6 cellular contexts compared by ENCODE assay signal in the genomic region with DNA sequence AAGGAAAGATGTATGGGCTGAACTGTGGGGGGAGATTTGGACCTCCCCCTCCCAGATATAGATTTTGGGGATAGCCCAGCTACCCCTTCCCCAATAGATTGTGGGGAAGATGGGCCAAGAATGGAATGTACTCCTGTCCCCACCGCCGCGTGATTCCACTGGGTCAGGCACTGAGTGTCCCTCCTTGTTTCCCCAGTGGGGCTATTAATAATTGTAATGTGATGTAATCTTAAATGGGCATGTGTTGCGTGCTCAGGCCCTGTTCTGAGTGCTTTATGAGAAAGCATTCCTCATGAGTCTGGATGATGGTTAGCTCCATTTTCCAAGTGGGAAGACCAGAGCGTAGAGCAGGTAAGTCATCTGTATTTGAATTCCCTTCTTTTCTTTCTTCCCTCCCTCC. TPM values are rescaled to one million over a fixed set of nuclear protein-coding genes. Genes with fewer than 3 reads are reported as not detected.
DNase-seq lines count a peak whose midpoint lies in the region; FAIRE-seq and TF ChIP-seq lines count a peak whose summit lies in the region.

No MANE protein-coding gene starts in this region.

- H2BK120ac ChIP-seq in H9 (ENCODE audit: low read depth, low read length, poor library complexity, severe bottlenecking): no peak overlapping the region

- H3K79me1 ChIP-seq in H9 (ENCODE audit: insufficient read depth, low read depth, low read length, poor library complexity, severe bottlenecking): peaks cover 12% of the 10 kb centered on the region

- no peak overlapping the region for H3K27ac ChIP-seq in H9 (ENCODE audit: insufficient read length, low read depth, low read length)
- peak overlapping the region; percentile 95 for H3K27ac ChIP-seq in brain microvascular endothelial cell

- H2AFZ ChIP-seq in H9 (ENCODE audit: low read length): no peak overlapping the region

- peaks cover 14 to 18% of the 10 kb centered on the region in 2 experiments for H3K4me1 Mint-ChIP-seq in H9
- peaks cover 29% of the 10 kb centered on the region for H3K4me1 Mint-ChIP-seq in nephron progenitor cell

- H3K4me3 ChIP-seq in brain microvascular endothelial cell (ENCODE audit: low read depth, low read length): peak overlapping the region; percentile 95

- no peak overlapping the region for H3K18ac ChIP-seq in H9 (ENCODE audit: insufficient read length, low read depth, low read length)

- no peak overlapping the region for H2BK15ac ChIP-seq in H9 (ENCODE audit: low read depth, low read length)

- H3K36me3 Mint-ChIP-seq in H9 (ENCODE audit: insufficient read depth in 1 of 3, low read depth in 3 of 3) (peaks cover 16 to 33% (median 24%) of the 10 kb centered on the region in 3 experiments; a peak in 6 of 7 replicates), nephron progenitor cell (ENCODE audit: low read depth) (peaks cover 25% of the 10 kb centered on the region)

- H3T11ph ChIP-seq in H9 (ENCODE audit: low read length): no peak overlapping the region

- H3K9me3 Mint-ChIP-seq in H9 (no peaks in the 10 kb centered on the region), nephron progenitor cell (no peaks in the 10 kb centered on the region)

- H2AK5ac ChIP-seq in H9 (ENCODE audit: insufficient read length, low read length): no peak overlapping the region

- H3K4me3 Mint-ChIP-seq in H9 (peak overlapping the region; percentile 99), nephron progenitor cell (peak overlapping the region; percentile 100)

- H3K14ac ChIP-seq in H9 (ENCODE audit: insufficient read depth, low read length): no peak overlapping the region

- H3K27me3 Mint-ChIP-seq in H9 (ENCODE audit: low read depth) (peaks cover 19% of the 10 kb centered on the region), nephron progenitor cell (ENCODE audit: low read depth, poor library complexity) (peaks cover 19% of the 10 kb centered on the region)

- DNase-seq in H9: no peak
- DNase-seq in brain microvascular endothelial cell: no peak
- DNase-seq in nephron progenitor cell: no peak
- no peak for DNase-seq in SKM-1 (lab: John Stamatoyannopoulos, UW; ENCODE audit: unreplicated experiment)
- no peak for DNase-seq in NCI-H510A (lab: John Stamatoyannopoulos, UW)
- no peak for DNase-seq in HTR-8/SVneo (ENCODE audit: insufficient read length, low spot score)

- peaks cover 39% of the 10 kb centered on the region for H3K36me3 ChIP-seq in brain microvascular endothelial cell (replicated peaks)

- no peak for FAIRE-seq in HTR-8/SVneo (lab: Jason Lieb, UNC)

- no peaks in the 10 kb centered on the region for H3K27me3 ChIP-seq in H9 (ENCODE audit: insufficient read depth, low read length)
- no peaks in the 10 kb centered on the region for H3K27me3 ChIP-seq in brain microvascular endothelial cell (replicated peaks)

- H4K91ac ChIP-seq in H9 (ENCODE audit: insufficient read length, low read depth, low read length): no peak overlapping the region

- no CpG with 5 or more reads among the region's 5 CpGs for WGBS in H9 (ENCODE audit: extremely low coverage, insufficient read length, low lambda C conversion rate)

- H4K20me1 ChIP-seq in H9 (ENCODE audit: control insufficient read depth, insufficient read depth, insufficient read length): peaks cover 3% of the 10 kb centered on the region

- H3K79me2 ChIP-seq in H9 (ENCODE audit: insufficient read depth, low read length): peaks cover 16% of the 10 kb centered on the region; the same call in 1 of the 2 replicates

- TF ChIP-seq CTCF in H9 (conservative IDR thresholded peaks at IDR 0.05): no peak
- TF ChIP-seq CTCF in brain microvascular endothelial cell (IDR thresholded peaks at IDR 0.05; ENCODE audit: low read depth, low read length, missing control alignments): no peak
- no peak for TF ChIP-seq CTCF in nephron progenitor cell (IDR thresholded peaks at IDR 0.05)

- no peak overlapping the region for H3K56ac ChIP-seq in H9 (ENCODE audit: insufficient read length, low read depth, low read length)

- H2BK5ac ChIP-seq in H9 (ENCODE audit: insufficient read length, low read length): no peak overlapping the region

- H4K5ac ChIP-seq in H9 (ENCODE audit: insufficient read length, low read depth, low read length): no peak overlapping the region

- H3K27ac Mint-ChIP-seq in H9 (no peak overlapping the region), nephron progenitor cell (no peak overlapping the region)

- peak overlapping the region; percentile 96 for H3K9ac ChIP-seq in H9 (ENCODE audit: extremely low read depth, insufficient read length, low read length)

- no peak overlapping the region for H4K8ac ChIP-seq in H9 (replicated peaks; ENCODE audit: insufficient read length, low read depth, low read length)

- H3K4ac ChIP-seq in H9 (ENCODE audit: low read depth, low read length): no peak overlapping the region

- no peaks in the 10 kb centered on the region for H3K9me3 ChIP-seq in H9 (ENCODE audit: control insufficient read depth, low read depth, low read length)

- H3K4me1 ChIP-seq in H9 (ENCODE audit: insufficient read depth, low read length): no peaks in the 10 kb centered on the region

- peaks cover 12% of the 10 kb centered on the region for H3K23me2 ChIP-seq in H9 (ENCODE audit: insufficient read length, low read depth, low read length, poor library complexity, severe bottlenecking)

- no peak overlapping the region for H2BK20ac ChIP-seq in H9 (ENCODE audit: low read depth, low read length, poor library complexity, severe bottlenecking)

- in situ Hi-C loops in brain microvascular endothelial cell (cut with HindIII; ENCODE audit: low pct_ligation_motif_present, low sequenced_read_pairs): no loop called here

- no peak overlapping the region for H2BK12ac ChIP-seq in H9 (ENCODE audit: insufficient read length, low read depth, low read length)

- H3K4me2 ChIP-seq in H9 (ENCODE audit: insufficient read depth, insufficient read length, low read length): peak overlapping the region; percentile 92

- no peak overlapping the region for H3K23ac ChIP-seq in H9 (ENCODE audit: insufficient read length, low read depth, low read length)

RNA-seq across cellular contexts. Expression of a gene that starts 1.4 kb away (rescaled TPM):
- total RNA-seq in H9 (2021): 185 and 189 TPM in 2 replicates

RNA-seq across cellular contexts. Expression of a gene that starts 12.1 kb away (rescaled TPM):
- 1.5 and 2.4 TPM in 2 replicates for total RNA-seq in H9 (2021)

RNA-seq across cellular contexts. Expression of a gene that starts 12.7 kb away (rescaled TPM):
- 11.5 and 16.4 TPM in 2 replicates for total RNA-seq in H9 (2021)

RNA-seq across cellular contexts. Expression of a gene that starts 27.1 kb away (rescaled TPM):
- total RNA-seq in H9 (2021): 15.0 and 16.4 TPM in 2 replicates

RNA-seq across cellular contexts. Expression of a gene that starts 40.1 kb away (rescaled TPM):
- total RNA-seq in H9 (2021): 3.0 and 3.7 TPM in 2 replicates
